In the genomic region with DNA sequence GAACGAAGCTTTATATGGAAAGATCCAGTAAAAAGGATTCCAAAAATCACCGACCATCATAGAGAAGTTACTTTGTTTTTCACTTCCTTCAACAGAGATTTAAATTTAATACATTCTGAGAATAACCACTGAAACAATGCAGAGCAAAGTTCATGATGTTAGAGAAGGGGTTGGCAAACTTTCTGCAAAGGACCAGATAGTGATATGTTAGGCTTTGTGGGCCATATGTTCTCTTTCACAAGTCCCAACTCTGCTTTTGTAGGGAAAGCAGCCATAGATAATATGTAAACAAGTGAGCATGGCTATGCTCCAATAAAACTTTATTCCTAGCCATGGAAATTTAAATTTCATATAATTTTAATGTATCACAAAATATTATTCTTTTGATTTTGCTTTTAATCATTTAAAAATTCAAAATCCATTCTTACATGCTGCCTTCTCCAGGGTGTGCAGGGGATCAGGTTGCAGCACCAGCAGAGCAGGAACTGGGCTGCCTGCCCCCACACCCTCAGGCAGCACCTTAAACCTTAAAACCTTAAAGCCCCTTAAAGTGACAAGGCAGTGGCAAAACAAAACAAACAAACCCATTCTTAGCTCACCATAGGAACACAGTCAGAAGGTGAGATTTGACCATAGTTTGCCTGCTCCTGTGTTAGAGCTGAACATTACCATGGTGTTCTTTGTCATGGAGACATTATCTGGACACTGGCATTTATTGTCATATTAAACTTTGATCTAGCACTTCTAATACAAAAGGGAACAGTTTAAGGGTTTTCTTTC, we compare ENCODE assay signal across 19 cellular contexts. TPM values are rescaled to one million over a fixed set of nuclear protein-coding genes. Genes with fewer than 3 reads are reported as not detected.
DNase-seq lines count a peak whose midpoint lies in the region; ATAC-seq and TF ChIP-seq lines count a peak whose summit lies in the region.
"Had no signal": no experiment of that assay in that cellular context is flagged by ENCODE, and none has a peak within 500 bp of the region (broad histone marks: within the 10 kb centered on the region; RNA-seq: fewer than 3 reads in every experiment).

No MANE protein-coding gene starts in this region.

- H3K27ac ChIP-seq in SK-N-SH (ENCODE audit: low read depth in 2 of 2, low read length in 1 of 2) (no peak overlapping the region), subcutaneous abdominal adipose tissue (ENCODE audit: low read depth, low read length) (peak overlapping the region; percentile 63), suprapubic skin (no peak overlapping the region)
- H3K27ac ChIP-seq: BLaER1 treated with 17β-estradiol and CSF1 and Interleukin-3, amounts not matched to agents 10 nM and 100 nM; Peyer's patch; SK-N-MC had no signal

- no peaks in the 10 kb centered on the region for H3K79me2 ChIP-seq in SK-N-SH (ENCODE audit: insufficient read depth)

- TF ChIP-seq CTCF in SK-N-SH (IDR thresholded peaks at IDR 0.05): no peak
- TF ChIP-seq CTCF in suprapubic skin (IDR thresholded peaks at IDR 0.05): no peak

- no peak overlapping the region for H3K4me3 ChIP-seq in SK-N-SH (ENCODE audit: low read depth in 2 of 2, low read length in 1 of 2)
- H3K4me3 ChIP-seq in adipocyte (ENCODE audit: low read length): peak overlapping the region; percentile 20
- H3K4me3 ChIP-seq in subcutaneous abdominal adipose tissue (ENCODE audit: low read depth in 1 of 5, low read length in 5 of 5): no peak overlapping the region
- H3K4me3 ChIP-seq in suprapubic skin: no peak overlapping the region
- H3K4me3 ChIP-seq: BLaER1 treated with 17β-estradiol and CSF1 and Interleukin-3, amounts not matched to agents 10 nM and 100 nM; Peyer's patch; SK-N-MC had no signal

- POLR2A ChIA-PET in SK-N-SH (lab: Yijun Ruan, JAX): no interaction called here

- peaks cover 3% of the 10 kb centered on the region; the same call in 1 of the 2 replicates for H4K20me1 ChIP-seq in SK-N-SH (ENCODE audit: insufficient read depth)
- H4K20me1 ChIP-seq: BLaER1 treated with 17β-estradiol and CSF1 and Interleukin-3, amounts not matched to agents 10 nM and 100 nM had no signal

- no peak overlapping the region for H3K4me2 ChIP-seq in SK-N-SH

- H3K4me1 ChIP-seq in SK-N-SH (ENCODE audit: control insufficient read depth in 1 of 2, insufficient read depth in 2 of 2, low read depth in 1 of 2, low read length in 1 of 2) (peaks cover 0 to 8% of the 10 kb centered on the region in 2 experiments; a peak in 2 of 4 replicates), adipocyte (ENCODE audit: control insufficient read depth, insufficient read depth, low read length) (peaks cover 17% of the 10 kb centered on the region), subcutaneous abdominal adipose tissue (ENCODE audit: control insufficient read depth in 5 of 5, insufficient read depth in 5 of 5, low read length in 5 of 5) (peaks cover 0 to 24% (median 8%) of the 10 kb centered on the region in 5 donors), suprapubic skin (no peaks in the 10 kb centered on the region)
- H3K4me1 ChIP-seq: Peyer's patch had no signal

- TF ChIP-seq EP300 in SK-N-SH (IDR thresholded peaks at IDR 0.05; ENCODE audit: borderline replicate concordance in 1 of 2, low read depth in 1 of 2, low read length in 1 of 2): no peak
- TF ChIP-seq EP300 in suprapubic skin (IDR thresholded peaks at IDR 0.05): no peak

- WGBS in SK-N-SH (ENCODE audit: low lambda C conversion rate): 32% methylated on average over 2 of the region's 2 CpGs
- WGBS in suprapubic skin: 87% methylated on average over 2 of the region's 2 CpGs

- no peaks in the 10 kb centered on the region for H3K27me3 ChIP-seq in SK-N-SH (ENCODE audit: insufficient read depth)
- H3K27me3 ChIP-seq in adipocyte (replicated peaks; ENCODE audit: control insufficient read depth, insufficient read depth, low read length): no peaks in the 10 kb centered on the region
- H3K27me3 ChIP-seq in subcutaneous abdominal adipose tissue (ENCODE audit: control insufficient read depth in 5 of 5, insufficient read depth in 4 of 5, low read length in 5 of 5): no peaks in the 10 kb centered on the region
- no peaks in the 10 kb centered on the region for H3K27me3 ChIP-seq in suprapubic skin
- H3K27me3 ChIP-seq: BLaER1 treated with 17β-estradiol and CSF1 and Interleukin-3, amounts not matched to agents 10 nM and 100 nM; Peyer's patch had no signal

- TF ChIP-seq POLR2A in suprapubic skin (IDR thresholded peaks at IDR 0.05): no peak

- ATAC-seq in SK-N-SH treated with all-trans-retinoic acid at 6 μM for 48 hours: peak; percentile 20; the same call in 1 of the 3 replicates
- ATAC-seq in GM21367 (IDR thresholded peaks at IDR 0.05; ENCODE audit: unreplicated experiment): no peak
- ATAC-seq: Right ventricle myocardium inferior had no signal

- H3K9ac ChIP-seq in SK-N-SH (no peak overlapping the region), adipocyte (ENCODE audit: low read length) (no peak overlapping the region), subcutaneous abdominal adipose tissue (ENCODE audit: low read length in 5 of 5) (peak overlapping the region in 1 of 5 donors; percentile 28)
- H3K9ac ChIP-seq: BLaER1 treated with 17β-estradiol and CSF1 and Interleukin-3, amounts not matched to agents 10 nM and 100 nM had no signal

- TF ChIP-seq RAD21 in SK-N-SH (IDR thresholded peaks at IDR 0.05; ENCODE audit: low read length): no peak

- no peaks in the 10 kb centered on the region for H3F3A ChIP-seq in SK-N-SH (replicated peaks; ENCODE audit: insufficient read depth)

- no peaks in the 10 kb centered on the region for H3K36me3 ChIP-seq in SK-N-SH (replicated peaks in 1 of 2; ENCODE audit: control insufficient read depth in 1 of 2, insufficient read depth in 2 of 2, low read length in 1 of 2)
- no peaks in the 10 kb centered on the region for H3K36me3 ChIP-seq in adipocyte (ENCODE audit: control insufficient read depth, insufficient read depth, low read length, severe bottlenecking)
- H3K36me3 ChIP-seq in subcutaneous abdominal adipose tissue (ENCODE audit: control insufficient read depth in 5 of 5, insufficient read depth in 5 of 5, low read length in 5 of 5): no peaks in the 10 kb centered on the region
- H3K36me3 ChIP-seq in suprapubic skin: no peaks in the 10 kb centered on the region
- H3K36me3 ChIP-seq: BLaER1 treated with 17β-estradiol and CSF1 and Interleukin-3, amounts not matched to agents 10 nM and 100 nM; Peyer's patch had no signal

- CTCF ChIA-PET in SK-N-SH (lab: Yijun Ruan, JAX): interaction anchor here (1.2 to 9.0 kb wide), 2 partner anchors 9 to 361 kb away, joined by 3 to 57 read pairs; no protein-coding TSS in a partner anchor

- DNase-seq in SK-N-SH: no peak
- DNase-seq in adipocyte (ENCODE audit: low read depth): no peak
- DNase-seq in left kidney (ENCODE audit: low read depth, low spot score): peak; percentile 46
- DNase-seq in putamen (ENCODE audit: low spot score): no peak
- no peak for DNase-seq in suprapubic skin (ENCODE audit: low spot score in 2 of 2)
- DNase-seq: GF-D8, H7, MM.1S, NCI-H1092 treated with DMSO at 0.1 percent for 48 hours, NCI-H1694 treated with DMSO at 0.1 percent for 48 hours, NCI-H2107, NCI-H446, Peyer's patch had no signal

- no peaks in the 10 kb centered on the region for H3K9me2 ChIP-seq in SK-N-SH

- H2AFZ ChIP-seq in SK-N-SH (ENCODE audit: low read depth): no peak overlapping the region

- H3K9me3 ChIP-seq in SK-N-SH: no peaks in the 10 kb centered on the region; the same call in 1 of the 2 replicates
- peaks cover 12% of the 10 kb centered on the region for H3K9me3 ChIP-seq in adipocyte (ENCODE audit: control insufficient read depth, low read length)
- peaks cover 0 to 11% (median 9%) of the 10 kb centered on the region in 5 donors for H3K9me3 ChIP-seq in subcutaneous abdominal adipose tissue (ENCODE audit: control insufficient read depth in 5 of 5, low read length in 5 of 5)
- no peaks in the 10 kb centered on the region for H3K9me3 ChIP-seq in suprapubic skin
- H3K9me3 ChIP-seq: Peyer's patch had no signal

TF ChIP-seq in SK-N-SH treated with all-trans-retinoic acid at 6 μM for 48 hours, 23 proteins besides CTCF, POLR2A, EP300 and RAD21 (continues in another document):
- TF ChIP-seq, protein P1, sequence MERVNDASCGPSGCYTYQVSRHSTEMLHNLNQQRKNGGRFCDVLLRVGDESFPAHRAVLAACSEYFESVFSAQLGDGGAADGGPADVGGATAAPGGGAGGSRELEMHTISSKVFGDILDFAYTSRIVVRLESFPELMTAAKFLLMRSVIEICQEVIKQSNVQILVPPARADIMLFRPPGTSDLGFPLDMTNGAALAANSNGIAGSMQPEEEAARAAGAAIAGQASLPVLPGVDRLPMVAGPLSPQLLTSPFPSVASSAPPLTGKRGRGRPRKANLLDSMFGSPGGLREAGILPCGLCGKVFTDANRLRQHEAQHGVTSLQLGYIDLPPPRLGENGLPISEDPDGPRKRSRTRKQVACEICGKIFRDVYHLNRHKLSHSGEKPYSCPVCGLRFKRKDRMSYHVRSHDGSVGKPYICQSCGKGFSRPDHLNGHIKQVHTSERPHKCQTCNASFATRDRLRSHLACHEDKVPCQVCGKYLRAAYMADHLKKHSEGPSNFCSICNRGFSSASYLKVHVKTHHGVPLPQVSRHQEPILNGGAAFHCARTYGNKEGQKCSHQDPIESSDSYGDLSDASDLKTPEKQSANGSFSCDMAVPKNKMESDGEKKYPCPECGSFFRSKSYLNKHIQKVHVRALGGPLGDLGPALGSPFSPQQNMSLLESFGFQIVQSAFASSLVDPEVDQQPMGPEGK (CRISPR knock-in tag; IDR thresholded peaks at IDR 0.05; ENCODE audit: borderline replicate concordance): no peak
- TF ChIP-seq SNAI2 (CRISPR knock-in tag; IDR thresholded peaks at IDR 0.05) (no peak), GLIS3 (CRISPR knock-in tag; IDR thresholded peaks at IDR 0.05) (no peak)

TF ChIP-seq in SK-N-SH, 30 proteins besides CTCF, POLR2A, EP300 and RAD21 (continues in another document):
- TF ChIP-seq ELF1 (IDR thresholded peaks at IDR 0.05) (no peak), GABPA (IDR thresholded peaks at IDR 0.05; ENCODE audit: low read depth) (no peak), RCOR1 (IDR thresholded peaks at IDR 0.05; ENCODE audit: low read length) (no peak), IRF3 (IDR thresholded peaks at IDR 0.05; ENCODE audit: low read depth, low read length) (no peak), NRF1 (IDR thresholded peaks at IDR 0.05; ENCODE audit: low read depth, low read length) (no peak)

RNA-seq across cellular contexts. Expression of gene IGSF10, which starts 16.9 kb away (rescaled TPM):
- polyA plus RNA-seq in SK-N-SH (2012; rRNA removed): 15.3 and 18.9 TPM in 2 replicates
- polyA plus RNA-seq in SK-N-SH (2012; cell fraction: cytosol; rRNA removed): 15.0 and 16.2 TPM in 2 replicates
- polyA plus RNA-seq in SK-N-SH (2012; cell fraction: nucleus; rRNA removed): 23.2 and 48.4 TPM in 2 replicates
- total RNA-seq in suprapubic skin: 1 to 10 TPM in 3 of 4 donors, under 1 TPM in 1; 0.96 to 7.1 (median 1.7) TPM
